Comparison of ENCODE assay signal across 1 cellular context in the genomic region with DNA sequence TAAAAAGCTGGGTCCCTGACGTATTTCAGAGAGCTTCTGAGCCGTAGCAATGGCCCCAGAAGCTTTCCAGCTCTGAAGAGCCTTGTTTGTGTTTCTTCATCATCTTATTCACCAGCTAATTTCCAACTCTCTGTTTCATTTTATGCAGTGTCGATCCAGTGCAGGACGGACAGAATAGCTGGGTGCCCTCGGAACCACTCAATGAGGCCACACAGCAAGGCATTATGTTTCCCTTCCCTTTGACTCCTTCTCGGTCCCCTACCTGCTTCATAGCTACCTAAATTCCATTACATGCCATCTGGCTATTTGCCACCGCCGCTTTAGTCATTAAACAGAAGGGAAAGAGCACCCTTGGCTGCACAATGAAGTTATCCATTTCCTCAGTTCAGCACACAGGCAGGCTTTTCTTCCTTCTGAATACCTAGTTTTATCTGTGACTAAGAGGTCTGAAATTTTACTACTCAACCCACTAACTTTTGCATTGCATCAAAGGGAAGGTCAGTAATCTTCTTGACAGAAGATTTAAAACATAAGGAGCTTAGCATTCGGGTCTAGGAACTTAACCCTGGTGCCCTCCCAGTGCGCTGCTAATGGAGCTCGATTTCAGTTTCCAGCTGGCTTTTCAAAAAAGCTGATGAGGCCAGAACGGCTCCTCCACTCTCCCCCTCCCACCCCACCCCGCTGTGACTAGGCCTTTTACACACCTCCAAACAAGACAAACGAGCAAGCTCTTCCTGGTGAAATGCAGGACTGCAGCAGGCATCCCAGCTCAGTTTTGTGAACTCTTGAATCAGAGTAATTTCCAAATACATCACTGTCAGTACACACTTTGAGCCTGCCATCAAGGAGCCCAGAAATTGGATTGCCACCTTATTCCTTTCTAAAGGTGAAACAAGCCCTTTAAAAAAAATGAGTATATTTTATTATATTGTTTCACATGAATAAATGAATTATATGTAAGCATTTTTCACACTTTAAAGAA.
A peak's percentile ranks its signal among the peaks of the same experiment; 100 is the strongest.
TF ChIP-seq lines count a peak whose summit lies in the region.

No MANE protein-coding gene starts in this region.

TF ChIP-seq in HEK293, 187 proteins besides CTCF, POLR2A, EP300 and RAD21 (continued from another document):
- TF ChIP-seq, protein P1, sequence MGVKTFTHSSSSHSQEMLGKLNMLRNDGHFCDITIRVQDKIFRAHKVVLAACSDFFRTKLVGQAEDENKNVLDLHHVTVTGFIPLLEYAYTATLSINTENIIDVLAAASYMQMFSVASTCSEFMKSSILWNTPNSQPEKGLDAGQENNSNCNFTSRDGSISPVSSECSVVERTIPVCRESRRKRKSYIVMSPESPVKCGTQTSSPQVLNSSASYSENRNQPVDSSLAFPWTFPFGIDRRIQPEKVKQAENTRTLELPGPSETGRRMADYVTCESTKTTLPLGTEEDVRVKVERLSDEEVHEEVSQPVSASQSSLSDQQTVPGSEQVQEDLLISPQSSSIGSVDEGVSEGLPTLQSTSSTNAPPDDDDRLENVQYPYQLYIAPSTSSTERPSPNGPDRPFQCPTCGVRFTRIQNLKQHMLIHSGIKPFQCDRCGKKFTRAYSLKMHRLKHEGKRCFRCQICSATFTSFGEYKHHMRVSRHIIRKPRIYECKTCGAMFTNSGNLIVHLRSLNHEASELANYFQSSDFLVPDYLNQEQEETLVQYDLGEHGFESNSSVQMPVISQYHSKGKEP (tag by site-specific recombination; IDR thresholded peaks at IDR 0.05): 0 out of 2 replicates have a peak, but pooled peaks have one; percentile 3
